1 cellular context compared by ENCODE assay signal in the genomic region with DNA sequence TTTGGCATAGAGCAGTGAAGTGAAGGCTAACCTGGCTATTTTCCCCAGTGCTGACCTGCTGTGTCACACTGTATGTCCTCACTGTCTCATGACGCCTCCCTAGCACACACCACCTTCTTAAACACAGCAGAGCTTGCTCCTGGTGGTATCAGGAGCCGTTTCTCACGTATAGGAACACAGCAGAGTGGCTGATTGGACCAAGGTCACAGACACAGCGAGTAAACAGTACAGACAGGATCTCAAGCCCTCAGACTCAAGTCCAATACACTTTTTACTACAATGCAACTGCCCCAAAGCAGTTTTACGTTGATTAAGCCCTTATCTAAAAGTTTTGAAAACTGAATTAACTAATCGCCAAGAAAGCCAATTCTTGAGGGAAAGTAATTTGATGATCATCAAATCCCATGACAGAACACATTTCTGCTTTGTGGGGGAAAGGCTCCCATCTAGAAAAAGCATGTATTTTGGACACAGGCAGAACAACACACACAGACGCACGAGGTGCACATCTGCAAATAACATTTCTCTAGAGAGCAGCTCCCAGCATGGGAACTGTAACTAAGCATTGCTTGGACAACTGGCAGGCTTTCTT.
TF ChIP-seq lines count a peak whose summit lies in the region.

No MANE protein-coding gene starts in this region.

TF ChIP-seq in SK-N-SH treated with all-trans-retinoic acid at 6 μM for 48 hours, 23 proteins besides CTCF, POLR2A, EP300 and RAD21:
- TF ChIP-seq ZC3H10 (CRISPR knock-in tag; IDR thresholded peaks at IDR 0.05), result no peak
- TF ChIP-seq ZFP30 (CRISPR knock-in tag; IDR thresholded peaks at IDR 0.05), result no peak
- TF ChIP-seq ARNTL (CRISPR knock-in tag; IDR thresholded peaks at IDR 0.05; ENCODE audit: borderline replicate concordance, low read depth), result no peak
- TF ChIP-seq GLIS3 (CRISPR knock-in tag; IDR thresholded peaks at IDR 0.05), result no peak
- no peak for TF ChIP-seq ESRRG (CRISPR knock-in tag; IDR thresholded peaks at IDR 0.05)
- no peak for TF ChIP-seq RARB (CRISPR knock-in tag; IDR thresholded peaks at IDR 0.05)
- no peak for TF ChIP-seq PPARA (CRISPR knock-in tag; IDR thresholded peaks at IDR 0.05; ENCODE audit: borderline replicate concordance)
- TF ChIP-seq OSR1 (CRISPR knock-in tag; IDR thresholded peaks at IDR 0.05), result no peak
- TF ChIP-seq ZNF8 (CRISPR knock-in tag; IDR thresholded peaks at IDR 0.05), result no peak
- no peak for TF ChIP-seq CSDC2 (CRISPR knock-in tag; IDR thresholded peaks at IDR 0.05)
- TF ChIP-seq, protein P1, sequence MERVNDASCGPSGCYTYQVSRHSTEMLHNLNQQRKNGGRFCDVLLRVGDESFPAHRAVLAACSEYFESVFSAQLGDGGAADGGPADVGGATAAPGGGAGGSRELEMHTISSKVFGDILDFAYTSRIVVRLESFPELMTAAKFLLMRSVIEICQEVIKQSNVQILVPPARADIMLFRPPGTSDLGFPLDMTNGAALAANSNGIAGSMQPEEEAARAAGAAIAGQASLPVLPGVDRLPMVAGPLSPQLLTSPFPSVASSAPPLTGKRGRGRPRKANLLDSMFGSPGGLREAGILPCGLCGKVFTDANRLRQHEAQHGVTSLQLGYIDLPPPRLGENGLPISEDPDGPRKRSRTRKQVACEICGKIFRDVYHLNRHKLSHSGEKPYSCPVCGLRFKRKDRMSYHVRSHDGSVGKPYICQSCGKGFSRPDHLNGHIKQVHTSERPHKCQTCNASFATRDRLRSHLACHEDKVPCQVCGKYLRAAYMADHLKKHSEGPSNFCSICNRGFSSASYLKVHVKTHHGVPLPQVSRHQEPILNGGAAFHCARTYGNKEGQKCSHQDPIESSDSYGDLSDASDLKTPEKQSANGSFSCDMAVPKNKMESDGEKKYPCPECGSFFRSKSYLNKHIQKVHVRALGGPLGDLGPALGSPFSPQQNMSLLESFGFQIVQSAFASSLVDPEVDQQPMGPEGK (CRISPR knock-in tag; IDR thresholded peaks at IDR 0.05; ENCODE audit: borderline replicate concordance), result no peak
- TF ChIP-seq, protein P2, sequence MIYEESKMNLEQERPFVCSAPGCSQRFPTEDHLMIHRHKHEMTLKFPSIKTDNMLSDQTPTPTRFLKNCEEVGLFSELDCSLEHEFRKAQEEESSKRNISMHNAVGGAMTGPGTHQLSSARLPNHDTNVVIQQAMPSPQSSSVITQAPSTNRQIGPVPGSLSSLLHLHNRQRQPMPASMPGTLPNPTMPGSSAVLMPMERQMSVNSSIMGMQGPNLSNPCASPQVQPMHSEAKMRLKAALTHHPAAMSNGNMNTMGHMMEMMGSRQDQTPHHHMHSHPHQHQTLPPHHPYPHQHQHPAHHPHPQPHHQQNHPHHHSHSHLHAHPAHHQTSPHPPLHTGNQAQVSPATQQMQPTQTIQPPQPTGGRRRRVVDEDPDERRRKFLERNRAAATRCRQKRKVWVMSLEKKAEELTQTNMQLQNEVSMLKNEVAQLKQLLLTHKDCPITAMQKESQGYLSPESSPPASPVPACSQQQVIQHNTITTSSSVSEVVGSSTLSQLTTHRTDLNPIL (CRISPR knock-in tag; IDR thresholded peaks at IDR 0.05; ENCODE audit: low read depth), result no peak
- no peak for TF ChIP-seq ISL1 (CRISPR knock-in tag; IDR thresholded peaks at IDR 0.05)
- TF ChIP-seq ZNF565 (CRISPR knock-in tag; conservative IDR thresholded peaks at IDR 0.05; ENCODE audit: low read depth), result no peak
- TF ChIP-seq ZNF70 (CRISPR knock-in tag; IDR thresholded peaks at IDR 0.05), result no peak
- TF ChIP-seq, protein P3, sequence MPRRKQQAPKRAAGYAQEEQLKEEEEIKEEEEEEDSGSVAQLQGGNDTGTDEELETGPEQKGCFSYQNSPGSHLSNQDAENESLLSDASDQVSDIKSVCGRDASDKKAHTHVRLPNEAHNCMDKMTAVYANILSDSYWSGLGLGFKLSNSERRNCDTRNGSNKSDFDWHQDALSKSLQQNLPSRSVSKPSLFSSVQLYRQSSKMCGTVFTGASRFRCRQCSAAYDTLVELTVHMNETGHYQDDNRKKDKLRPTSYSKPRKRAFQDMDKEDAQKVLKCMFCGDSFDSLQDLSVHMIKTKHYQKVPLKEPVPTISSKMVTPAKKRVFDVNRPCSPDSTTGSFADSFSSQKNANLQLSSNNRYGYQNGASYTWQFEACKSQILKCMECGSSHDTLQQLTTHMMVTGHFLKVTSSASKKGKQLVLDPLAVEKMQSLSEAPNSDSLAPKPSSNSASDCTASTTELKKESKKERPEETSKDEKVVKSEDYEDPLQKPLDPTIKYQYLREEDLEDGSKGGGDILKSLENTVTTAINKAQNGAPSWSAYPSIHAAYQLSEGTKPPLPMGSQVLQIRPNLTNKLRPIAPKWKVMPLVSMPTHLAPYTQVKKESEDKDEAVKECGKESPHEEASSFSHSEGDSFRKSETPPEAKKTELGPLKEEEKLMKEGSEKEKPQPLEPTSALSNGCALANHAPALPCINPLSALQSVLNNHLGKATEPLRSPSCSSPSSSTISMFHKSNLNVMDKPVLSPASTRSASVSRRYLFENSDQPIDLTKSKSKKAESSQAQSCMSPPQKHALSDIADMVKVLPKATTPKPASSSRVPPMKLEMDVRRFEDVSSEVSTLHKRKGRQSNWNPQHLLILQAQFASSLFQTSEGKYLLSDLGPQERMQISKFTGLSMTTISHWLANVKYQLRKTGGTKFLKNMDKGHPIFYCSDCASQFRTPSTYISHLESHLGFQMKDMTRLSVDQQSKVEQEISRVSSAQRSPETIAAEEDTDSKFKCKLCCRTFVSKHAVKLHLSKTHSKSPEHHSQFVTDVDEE (CRISPR knock-in tag; IDR thresholded peaks at IDR 0.05), result no peak
- TF ChIP-seq TOX (CRISPR knock-in tag; IDR thresholded peaks at IDR 0.05; ENCODE audit: borderline replicate concordance), result no peak
- TF ChIP-seq, protein P4, sequence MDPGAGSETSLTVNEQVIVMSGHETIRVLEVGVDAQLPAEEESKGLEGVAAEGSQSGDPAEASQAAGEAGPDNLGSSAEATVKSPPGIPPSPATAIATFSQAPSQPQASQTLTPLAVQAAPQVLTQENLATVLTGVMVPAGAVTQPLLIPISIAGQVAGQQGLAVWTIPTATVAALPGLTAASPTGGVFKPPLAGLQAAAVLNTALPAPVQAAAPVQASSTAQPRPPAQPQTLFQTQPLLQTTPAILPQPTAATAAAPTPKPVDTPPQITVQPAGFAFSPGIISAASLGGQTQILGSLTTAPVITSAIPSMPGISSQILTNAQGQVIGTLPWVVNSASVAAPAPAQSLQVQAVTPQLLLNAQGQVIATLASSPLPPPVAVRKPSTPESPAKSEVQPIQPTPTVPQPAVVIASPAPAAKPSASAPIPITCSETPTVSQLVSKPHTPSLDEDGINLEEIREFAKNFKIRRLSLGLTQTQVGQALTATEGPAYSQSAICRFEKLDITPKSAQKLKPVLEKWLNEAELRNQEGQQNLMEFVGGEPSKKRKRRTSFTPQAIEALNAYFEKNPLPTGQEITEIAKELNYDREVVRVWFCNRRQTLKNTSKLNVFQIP (CRISPR knock-in tag; IDR thresholded peaks at IDR 0.05; ENCODE audit: borderline replicate concordance, low read depth), result no peak
- TF ChIP-seq BACH2 (CRISPR knock-in tag; IDR thresholded peaks at IDR 0.05; ENCODE audit: borderline replicate concordance), result no peak
TF ChIP-seq in SK-N-SH treated with all-trans-retinoic acid at 6 μM for 48 hours: peak in this region for 0.
